Comparison of ENCODE assay signal across 8 cellular contexts in genomic region chr3:33218446-33219174, GRCh38. TPM values are rescaled to one million over a fixed set of nuclear protein-coding genes. Genes with fewer than 3 reads are reported as not detected.
DNase-seq lines count a peak whose midpoint lies in the region; ATAC-seq and TF ChIP-seq lines count a peak whose summit lies in the region.

TSS of gene SUSD5 (minus strand) at chr3:33218810. CDS start at chr3:33218797, 13 bp downstream.

- POLR2A ChIA-PET in Caco-2 (lab: Charles Lee), result no interaction called here
- POLR2A ChIA-PET in T-cell (lab: Charles Lee), result no interaction called here

- 0% methylated on average over 33 to 90 of the region's 90 CpGs for WGBS in endodermal cell (ENCODE audit: insufficient coverage in 1 of 2, insufficient read length in 1 of 2), 2 experiments

- BruUV-seq in Caco-2 (replicated peaks; lab: Mats Ljungman, UMichigan), result no TSS peak

- H3K36me3 Mint-ChIP-seq in endodermal cell (ENCODE audit: low read depth) (no peaks in the 10 kb centered on the region), Caco-2 (ENCODE audit: insufficient read depth, unreplicated experiment) (no peaks in the 10 kb centered on the region), T-cell (no peaks in the 10 kb centered on the region)

- CTCF ChIA-PET in Caco-2 (lab: Charles Lee), result no interaction called here
- CTCF ChIA-PET in T-cell (lab: Charles Lee), result no interaction called here

- DNase-seq in Caki2 (ENCODE audit: low read depth), result peak; percentile 21
- peak; percentile 44 for DNase-seq in NCI-H1105 treated with DMSO at 0.1 percent for 48 hours (lab: John Stamatoyannopoulos, UW)
- peak; percentile 88 for DNase-seq in endodermal cell
- no peak for DNase-seq in Caco-2
- no peak for DNase-seq in T-cell
- DNase-seq in HuH-7.5 (ENCODE audit: low spot score), result no peak

- no peak for ATAC-seq in T-cell (replicated peaks in 1 of 4)
- no peak for ATAC-seq in HG03196 (IDR thresholded peaks at IDR 0.05; ENCODE audit: unreplicated experiment)

- H3K27me3 Mint-ChIP-seq in endodermal cell (ENCODE audit: insufficient read depth), result peaks cover 69% of the 10 kb centered on the region
- H3K27me3 Mint-ChIP-seq in Caco-2 (ENCODE audit: insufficient read depth, unreplicated experiment), result no peaks in the 10 kb centered on the region
- H3K27me3 Mint-ChIP-seq in T-cell, result peaks cover 37 to 47% of the 10 kb centered on the region in 2 donors

- intact Hi-C loops in Caco-2 (cut with micrococcal nuclease; ENCODE audit: unreplicated experiment), result no loop called here

- H3K9ac ChIP-seq in endodermal cell (ENCODE audit: extremely low read depth, low read length, poor library complexity, severe bottlenecking), result no peak within 1 kb of the TSS

- H3K36me3 ChIP-seq in endodermal cell (ENCODE audit: control insufficient read depth, insufficient read depth, low read length), result no peaks in the 10 kb centered on the region
- H3K36me3 ChIP-seq in muscle layer of duodenum (ENCODE audit: control insufficient read depth in 1 of 2, insufficient read depth in 2 of 2, low read length in 2 of 2), result no peaks in the 10 kb centered on the region
- no peaks in the 10 kb centered on the region for H3K36me3 ChIP-seq in Caco-2 (ENCODE audit: control insufficient read depth, insufficient read depth, low read length)

- H3K27me3 ChIP-seq in endodermal cell (ENCODE audit: control insufficient read depth, insufficient read depth, low read length, poor library complexity, severe bottlenecking) (peaks cover 65% of the 10 kb centered on the region), muscle layer of duodenum (ENCODE audit: low read depth, low read length) (no peaks in the 10 kb centered on the region), Caco-2 (replicated peaks; ENCODE audit: control insufficient read depth, insufficient read depth, low read length) (no peaks in the 10 kb centered on the region)

- peaks cover 10% of the 10 kb centered on the region for H3K4me1 Mint-ChIP-seq in endodermal cell
- no peaks in the 10 kb centered on the region for H3K4me1 Mint-ChIP-seq in Caco-2 (ENCODE audit: low read depth, unreplicated experiment)
- peaks cover 0 to 12% (median 5%) of the 10 kb centered on the region in 3 donors for H3K4me1 Mint-ChIP-seq in T-cell

- H3K27ac Mint-ChIP-seq in endodermal cell, result no peak within 1 kb of the TSS
- no peak within 1 kb of the TSS for H3K27ac Mint-ChIP-seq in Caco-2 (ENCODE audit: unreplicated experiment)
- no peak within 1 kb of the TSS for H3K27ac Mint-ChIP-seq in T-cell

- TF ChIP-seq CTCF in endodermal cell (conservative IDR thresholded peaks at IDR 0.05) (no peak), Caco-2 (IDR thresholded peaks at IDR 0.05; ENCODE audit: insufficient read depth in 1 of 2, low read depth in 1 of 2, low read length in 1 of 2, severe bottlenecking in 1 of 2, unreplicated experiment in 1 of 2) (no peak)

- in situ Hi-C loops in Caki2 (cut with HindIII; ENCODE audit: low pct_unique_long_range_greater_than_20kb, low sequenced_read_pairs), result no loop called here

- peak within 1 kb of the TSS; percentile 63 for H3K4me3 Mint-ChIP-seq in endodermal cell
- no peak within 1 kb of the TSS for H3K4me3 Mint-ChIP-seq in Caco-2 (ENCODE audit: unreplicated experiment)
- peak within 1 kb of the TSS in 1 of 3 donors; percentile 26 for H3K4me3 Mint-ChIP-seq in T-cell

- H3K4me1 ChIP-seq in endodermal cell (ENCODE audit: control insufficient read depth, insufficient read depth, low read length), result no peaks in the 10 kb centered on the region
- peaks cover 0 to 14% of the 10 kb centered on the region in 2 donors for H3K4me1 ChIP-seq in muscle layer of duodenum (ENCODE audit: control insufficient read depth in 1 of 2, insufficient read depth in 2 of 2, low read length in 2 of 2)
- H3K4me1 ChIP-seq in Caco-2, result no peaks in the 10 kb centered on the region

- H3K4me3 ChIP-seq in endodermal cell (ENCODE audit: low read length), result peak within 1 kb of the TSS; percentile 80
- H3K4me3 ChIP-seq in muscle layer of duodenum (ENCODE audit: low read depth in 1 of 2, low read length in 2 of 2), result peak within 1 kb of the TSS; percentile 31 to 76
- no peak within 1 kb of the TSS for H3K4me3 ChIP-seq in Caco-2 (ENCODE audit: low read depth, low read length)

- H3K27ac ChIP-seq in endodermal cell (ENCODE audit: low read depth, low read length), result no peak within 1 kb of the TSS
- no peak within 1 kb of the TSS for H3K27ac ChIP-seq in muscle layer of duodenum (ENCODE audit: low read length)

- H3K9me3 Mint-ChIP-seq in endodermal cell (no peaks in the 10 kb centered on the region), Caco-2 (ENCODE audit: unreplicated experiment) (no peaks in the 10 kb centered on the region), T-cell (no peaks in the 10 kb centered on the region)

- H3K9me3 ChIP-seq in endodermal cell (ENCODE audit: control insufficient read depth, low read length) (no peaks in the 10 kb centered on the region), muscle layer of duodenum (ENCODE audit: control insufficient read depth in 1 of 2, low read length in 2 of 2) (no peaks in the 10 kb centered on the region), Caco-2 (0 out of 2 replicates have a peak, but pooled peaks cover 3% of the 10 kb centered on the region)

RNA-seq across cellular contexts. Expression of gene SUSD5, which starts in this region (rescaled TPM):
- 0.30 TPM in 1 of 2 replicates, not detected in the other for total RNA-seq in Caki2 (2014; rRNA removed; shearing (Covaris generic); ENCODE audit: low replicate concordance)
- total RNA-seq in endodermal cell (1 to 10 TPM; 1.3 to 2.6 TPM), Caco-2 (2022) (not detected in 2 replicates), T-cell (not detected)
- polyA plus RNA-seq in endodermal cell (2013, experiment 1 of 2), result 0.85 TPM
- polyA plus RNA-seq in endodermal cell (2013, experiment 2 of 2), result 0.58 TPM

Comparison
In these comparisons a context has a peak if more than half of its experiments do, and no peak if none do; other contexts are left out.
1. Peak in DNase-seq in Caki2; RNA of the gene not detected or under 1 TPM.
2. DNase-seq: peak in NCI-H1105 treated with DMSO at 0.1 percent for 48 hours (single experiment) and endodermal cell (single experiment); none in Caco-2 (0 of 2), T-cell (0 of 34) and HuH-7.5 (single experiment).